ENCODE assay signal across 8 cellular contexts in the genomic region with DNA sequence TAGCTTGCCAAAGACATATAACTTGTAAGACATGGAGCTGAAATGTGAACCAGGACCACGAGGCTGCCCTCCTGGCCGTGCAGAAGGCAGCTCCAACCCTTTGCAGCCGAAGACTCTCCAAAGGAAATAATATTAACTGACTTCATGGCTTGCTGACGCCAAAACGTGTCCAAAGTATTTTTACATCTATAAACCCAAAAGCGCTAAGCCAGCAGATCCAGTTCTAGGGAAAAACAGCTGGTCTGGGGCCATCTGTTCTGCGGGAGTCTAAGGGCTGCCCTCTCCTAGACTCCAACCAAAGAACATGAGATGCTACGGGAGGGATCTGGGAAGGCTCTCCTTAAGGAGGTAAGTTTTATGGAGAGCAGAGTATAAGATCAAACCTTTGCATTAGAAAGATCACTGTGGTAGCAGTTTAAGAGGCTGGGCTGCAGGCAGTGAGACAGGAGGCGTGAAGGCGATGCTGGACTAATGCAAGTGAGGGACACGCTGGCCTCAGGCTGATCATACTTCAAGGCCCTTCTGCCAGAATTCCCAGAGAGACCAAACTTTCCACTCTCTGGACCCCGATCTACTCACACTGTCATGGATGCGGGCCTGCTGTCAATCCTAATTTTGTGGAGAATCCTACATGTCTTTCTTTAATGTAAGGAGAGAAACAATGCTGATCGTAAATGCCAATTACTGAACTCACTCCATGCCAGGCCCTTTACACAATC. TPM values are rescaled to one million over a fixed set of nuclear protein-coding genes. Genes with fewer than 3 reads are reported as not detected.
DNase-seq lines count a peak whose midpoint lies in the region; ATAC-seq and TF ChIP-seq lines count a peak whose summit lies in the region.

No MANE protein-coding gene starts in this region.

- H3K4me2 ChIP-seq in neuronal stem cell (ENCODE audit: insufficient read depth, low read length, poor library complexity, severe bottlenecking), result peak overlapping the region; percentile 56

- H3K18ac ChIP-seq in neuronal stem cell (ENCODE audit: low read length), result no peak overlapping the region

- no peak overlapping the region for H3K23ac ChIP-seq in neuronal stem cell (ENCODE audit: low read depth, low read length, poor library complexity)

- peaks cover 43% of the 10 kb centered on the region for H3K4me1 Mint-ChIP-seq in CD14-positive monocyte
- H3K4me1 Mint-ChIP-seq in effector memory CD8-positive, alpha-beta T cell (ENCODE audit: low read depth in 2 of 2), result peaks cover 14 to 17% of the 10 kb centered on the region in 2 donors

- H2BK15ac ChIP-seq in neuronal stem cell (ENCODE audit: low read length), result no peak overlapping the region

- peak overlapping the region; percentile 84 to 91 for H3K4me3 Mint-ChIP-seq in CD14-positive monocyte
- H3K4me3 Mint-ChIP-seq in effector memory CD8-positive, alpha-beta T cell, result peak overlapping the region; percentile 83 to 88

- H2AFZ ChIP-seq in neuronal stem cell (ENCODE audit: low read length), result peak overlapping the region; percentile 97

- H3K27ac Mint-ChIP-seq in CD14-positive monocyte, result peak overlapping the region in 4 of 7 donors; percentile 93 to 96 (median 95)
- peak overlapping the region; percentile 74 to 88 for H3K27ac Mint-ChIP-seq in effector memory CD8-positive, alpha-beta T cell

- H4K91ac ChIP-seq in neuronal stem cell (ENCODE audit: low read depth, low read length, poor library complexity), result no peak overlapping the region

- H3K4me1 ChIP-seq in neuronal stem cell (ENCODE audit: control insufficient read depth in 2 of 2, insufficient read depth in 1 of 2, low read depth in 1 of 2, low read length in 2 of 2), result peaks cover 12 to 21% of the 10 kb centered on the region in 2 donors

- TF ChIP-seq POLR2A in NB4 (IDR thresholded peaks at IDR 0.05; ENCODE audit: extremely low read depth, insufficient read length), result no peak

- no peaks in the 10 kb centered on the region for H3K27me3 ChIP-seq in neuronal stem cell (ENCODE audit: control insufficient read depth in 3 of 3, insufficient read depth in 3 of 3, low read depth in 1 of 3, low read length in 3 of 3)

- peaks cover 0 to 5% (median 2%) of the 10 kb centered on the region in 3 donors for H3K27me3 Mint-ChIP-seq in CD14-positive monocyte (ENCODE audit: low read depth in 3 of 3)
- no peaks in the 10 kb centered on the region for H3K27me3 Mint-ChIP-seq in effector memory CD8-positive, alpha-beta T cell

- no peak overlapping the region for H2BK5ac ChIP-seq in neuronal stem cell (ENCODE audit: low read length)

- H3K9ac ChIP-seq in neuronal stem cell (ENCODE audit: low read depth, low read length, poor library complexity), result no peak overlapping the region

- intact Hi-C loops in CD14-positive monocyte (cut with micrococcal nuclease) (loop anchor here in 1 of 2 donors (5.0 to 10.0 kb wide), 2 partner anchors 41 to 52 kb away; no protein-coding TSS in a partner anchor), left colon (cut with DNase I, micrococcal nuclease) (no loop called here)

- H4K8ac ChIP-seq in neuronal stem cell (ENCODE audit: low read depth, low read length), result no peak overlapping the region

- TF ChIP-seq CTCF in CD14-positive monocyte (IDR thresholded peaks at IDR 0.05) (no peak), NB4 (IDR thresholded peaks at IDR 0.05; ENCODE audit: low read depth, low read length) (no peak)

- H3K14ac ChIP-seq in neuronal stem cell (ENCODE audit: low read length), result no peak overlapping the region

- H2BK120ac ChIP-seq in neuronal stem cell (ENCODE audit: low read depth, low read length), result no peak overlapping the region

- no peaks in the 10 kb centered on the region for H3K9me3 ChIP-seq in neuronal stem cell (replicated peaks in 1 of 2; ENCODE audit: control insufficient read depth in 2 of 2, insufficient read depth in 1 of 2, low read depth in 1 of 2, low read length in 2 of 2)

- no peak overlapping the region for H2AK5ac ChIP-seq in neuronal stem cell (ENCODE audit: low read depth, low read length)

- DNase-seq in CD14-positive monocyte (ENCODE audit: low spot score) (no peak), NB4 (ENCODE audit: low read depth) (no peak), neuronal stem cell (ENCODE audit: low spot score) (no peak), activated gamma-delta T cell (lab: John Stamatoyannopoulos, UW) (no peak), left colon (no peak), NCI-H2227 (lab: John Stamatoyannopoulos, UW; ENCODE audit: unreplicated experiment) (no peak)
- no peak for DNase-seq in effector memory CD8-positive, alpha-beta T cell

- no peaks in the 10 kb centered on the region for H3K79me1 ChIP-seq in neuronal stem cell (ENCODE audit: low read depth, low read length)

- no peak overlapping the region for H2BK12ac ChIP-seq in neuronal stem cell (ENCODE audit: low read length)

- no peaks in the 10 kb centered on the region for H3K9me3 Mint-ChIP-seq in CD14-positive monocyte
- no peaks in the 10 kb centered on the region for H3K9me3 Mint-ChIP-seq in effector memory CD8-positive, alpha-beta T cell

- ATAC-seq in effector memory CD8-positive, alpha-beta T cell (replicated peaks), result no peak
- ATAC-seq in left colon (no peak), HG03108 (IDR thresholded peaks at IDR 0.05; ENCODE audit: unreplicated experiment) (no peak)

- WGBS in neuronal stem cell (ENCODE audit: extremely low coverage in 2 of 2, insufficient read length in 2 of 2, insufficient replicate concordance in 1 of 2), 2 donors, result no CpG with 5 or more reads among the region's 14 CpGs

- peaks cover 11 to 19% of the 10 kb centered on the region in 2 donors for H3K36me3 Mint-ChIP-seq in CD14-positive monocyte
- H3K36me3 Mint-ChIP-seq in effector memory CD8-positive, alpha-beta T cell (ENCODE audit: insufficient read depth), result peaks cover 9% of the 10 kb centered on the region

- no peak overlapping the region for H3K4ac ChIP-seq in neuronal stem cell (ENCODE audit: low read length)

- H3K4me3 ChIP-seq in NB4 (ENCODE audit: low read depth, low read length) (peak overlapping the region; percentile 62), neuronal stem cell (ENCODE audit: low read length in 2 of 2) (peak overlapping the region; percentile 82 to 91)

- H3K36me3 ChIP-seq in neuronal stem cell (replicated peaks in 1 of 2; ENCODE audit: control insufficient read depth in 2 of 2, insufficient read depth in 2 of 2, low read length in 2 of 2), result no peaks in the 10 kb centered on the region

- H3K27ac ChIP-seq in neuronal stem cell (replicated peaks; ENCODE audit: low read length), result no peak overlapping the region

RNA-seq across cellular contexts. Expression of gene TMEM53, which starts 1.2 kb away (rescaled TPM):
- 1 to 10 TPM; 8.6 to 8.8 TPM for polyA plus RNA-seq in CD14-positive monocyte
- polyA plus RNA-seq in neuronal stem cell (2013, experiment 1 of 2), result 11.3 TPM
- polyA plus RNA-seq in neuronal stem cell (2013, experiment 2 of 2), result 11.9 TPM
- 10 to 100 TPM; 31.3 to 35.7 TPM for total RNA-seq in left colon

RNA-seq across cellular contexts. Expression of gene ARMH1, which starts 1.4 kb away (rescaled TPM):
- polyA plus RNA-seq in CD14-positive monocyte, result 10 to 100 TPM; 14.7 to 15.8 TPM
- polyA plus RNA-seq in neuronal stem cell (2013, experiment 1 of 2), result 7.6 TPM
- polyA plus RNA-seq in neuronal stem cell (2013, experiment 2 of 2), result 7.7 TPM
- total RNA-seq in left colon, result 1 to 10 TPM; 1.1 to 2.3 TPM

RNA-seq across cellular contexts. Expression of gene RNU5D-1, which starts 57.9 kb away (rescaled TPM):
- polyA plus RNA-seq in CD14-positive monocyte, result not detected
- polyA plus RNA-seq in neuronal stem cell (2013, experiment 1 of 2), result not detected
- not detected for polyA plus RNA-seq in neuronal stem cell (2013, experiment 2 of 2)
- total RNA-seq in left colon, result not detected
